Comparison of ENCODE assay signal across 9 cellular contexts in the genomic region with DNA sequence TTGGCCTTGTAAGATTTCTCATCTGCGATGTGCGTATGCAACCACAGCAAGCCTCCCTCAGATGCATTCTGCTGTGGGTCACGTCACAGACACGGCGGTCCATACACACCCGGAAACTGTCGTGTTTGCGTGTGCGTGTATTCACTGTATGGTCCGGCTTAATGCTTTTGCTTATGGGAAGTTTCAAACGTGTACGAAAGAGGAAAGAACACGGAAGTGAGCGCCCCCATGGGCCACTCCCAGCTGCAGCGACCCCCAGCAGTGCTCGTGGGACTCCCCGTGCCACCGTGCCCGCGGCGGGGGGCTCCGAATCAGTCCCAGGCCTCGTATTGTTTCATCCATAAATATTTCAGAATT. TPM values are rescaled to one million over a fixed set of nuclear protein-coding genes. Genes with fewer than 3 reads are reported as not detected.
A peak's percentile ranks its signal among the peaks of the same experiment; 100 is the strongest.
DNase-seq lines count a peak whose midpoint lies in the region; ATAC-seq, FAIRE-seq and TF ChIP-seq lines count a peak whose summit lies in the region.
"Had no signal": no experiment of that assay in that cellular context is flagged by ENCODE, and none has a peak within 500 bp of the region (broad histone marks: within the 10 kb centered on the region; RNA-seq: fewer than 3 reads in every experiment).

No MANE protein-coding gene starts in this region.

- peak; percentile 40 for ATAC-seq in HG03520 (IDR thresholded peaks at IDR 0.05; ENCODE audit: unreplicated experiment)

- peak; percentile 0 for TF ChIP-seq CTCF in epithelial cell of esophagus (IDR thresholded peaks at IDR 0.05; ENCODE audit: insufficient read depth, low read depth, low read length, missing control alignments)
- no peak for TF ChIP-seq CTCF in prostate gland (IDR thresholded peaks at IDR 0.05)

- H3K36me3 ChIP-seq in small intestine (ENCODE audit: control insufficient read depth in 2 of 2, insufficient read depth in 2 of 2, low read length in 2 of 2) (no peaks in the 10 kb centered on the region), prostate gland (peaks cover 5 to 8% of the 10 kb centered on the region in 2 donors)

- H3K4me3 ChIP-seq in epithelial cell of esophagus (ENCODE audit: low read length), result no peak overlapping the region
- H3K4me3 ChIP-seq in small intestine (ENCODE audit: low read depth in 1 of 2, low read length in 2 of 2), result peak overlapping the region in 1 of 2 donors; percentile 36
- peak overlapping the region in 1 of 2 donors; percentile 5 for H3K4me3 ChIP-seq in prostate gland

- H3K27me3 ChIP-seq in small intestine (ENCODE audit: control insufficient read depth in 2 of 2, insufficient read depth in 2 of 2, low read length in 2 of 2) (no peaks in the 10 kb centered on the region), prostate gland (replicated peaks; ENCODE audit: insufficient read depth) (no peaks in the 10 kb centered on the region)

- peak; percentile 87 for DNase-seq in NCI-H1105 treated with DMSO at 0.1 percent for 48 hours (lab: John Stamatoyannopoulos, UW)
- no peak for DNase-seq in NCI-H1105 (lab: John Stamatoyannopoulos, UW)
- DNase-seq in epithelial cell of esophagus (ENCODE audit: low read depth), result no peak
- no peak for DNase-seq in small intestine
- DNase-seq in prostate gland (ENCODE audit: low spot score), result no peak
- DNase-seq in NCI-H774 (lab: John Stamatoyannopoulos, UW), result no peak
- no peak for DNase-seq in GM12891 (ENCODE audit: insufficient read length, low spot score)

- FAIRE-seq in small intestine (lab: Jason Lieb, UNC) (no peak), GM12891 (lab: Jason Lieb, UNC) (no peak)
- FAIRE-seq: A204.1 had no signal

- H3K4me1 ChIP-seq in small intestine (ENCODE audit: control insufficient read depth in 2 of 2, insufficient read depth in 1 of 2, low read depth in 1 of 2, low read length in 1 of 2), result no peaks in the 10 kb centered on the region
- H3K4me1 ChIP-seq in prostate gland (replicated peaks), result no peaks in the 10 kb centered on the region

- no peak for TF ChIP-seq POLR2A in prostate gland (IDR thresholded peaks at IDR 0.05)
- TF ChIP-seq POLR2A in GM12891 (IDR thresholded peaks at IDR 0.05; ENCODE audit: low read depth, low read length), result no peak

- H3K9me3 ChIP-seq in small intestine (ENCODE audit: control insufficient read depth, low read depth), result no peaks in the 10 kb centered on the region
- H3K9me3 ChIP-seq in prostate gland, result no peaks in the 10 kb centered on the region

- intact Hi-C loops in prostate gland (cut with DNase I), result no loop called here

- 32 to 66% (median 32%) methylated on average over 23 of the region's 23 CpGs for WGBS in small intestine, 3 donors
- WGBS in prostate gland, result 85% methylated on average over 23 of the region's 23 CpGs

- H3K27ac ChIP-seq in small intestine (ENCODE audit: low read depth in 1 of 2, low read length in 1 of 2) (peak overlapping the region; percentile 67 to 80), prostate gland (no peak overlapping the region)

TF ChIP-seq in GM12891, 5 proteins besides CTCF, POLR2A, EP300 and RAD21:
- no peak for TF ChIP-seq POU2F2 (IDR thresholded peaks at IDR 0.05; ENCODE audit: low read depth, low read length)
- TF ChIP-seq SPI1 (IDR thresholded peaks at IDR 0.05; ENCODE audit: low read depth, low read length), result no peak
- no peak for TF ChIP-seq POLR2AphosphoS5 (IDR thresholded peaks at IDR 0.05; ENCODE audit: low read depth, low read length)
- TF ChIP-seq TAF1 (IDR thresholded peaks at IDR 0.05; ENCODE audit: low read depth, low read length), result no peak
- TF ChIP-seq PAX5 (IDR thresholded peaks at IDR 0.05; ENCODE audit: insufficient read depth, low read length, severe bottlenecking), result no peak

RNA-seq across cellular contexts. Expression of gene DLL1, which starts 10.2 kb away (rescaled TPM):
- polyA plus RNA-seq in small intestine, result 10 to 100 TPM in 1 of 3 donors, 1 to 10 TPM in 1, under 1 TPM in 1; 0.81 to 16.5 (median 1.8) TPM
- total RNA-seq in prostate gland, result 10 to 100 TPM; 16.0 to 40.4 TPM
- polyA plus RNA-seq in GM12891 (2012; ENCODE audit: low read depth, missing spikeins), result 0.37 TPM

RNA-seq across cellular contexts. Expression of gene FAM120B, which starts 25.9 kb away (rescaled TPM):
- polyA plus RNA-seq in small intestine, result 10 to 100 TPM in 2 of 3 donors, 1 to 10 TPM in 1; 6.5 to 11.0 (median 10.2) TPM
- 10 to 100 TPM; 28.8 to 45.0 TPM for total RNA-seq in prostate gland
- polyA plus RNA-seq in GM12891 (2012; ENCODE audit: low read depth, missing spikeins), result 11.2 TPM

Comparison
In these comparisons a context has a peak if more than half of its experiments do, and no peak if none do; other contexts are left out.
1. H3K27ac ChIP-seq: peak in small intestine (2 of 2); none in prostate gland (0 of 2).